ENCODE assay signal across 8 cellular contexts in genomic region chr11:93783767-93784151, GRCh38. TPM values are rescaled to one million over a fixed set of nuclear protein-coding genes. Genes with fewer than 3 reads are reported as not detected.
DNase-seq lines count a peak whose midpoint lies in the region; ATAC-seq, FAIRE-seq and TF ChIP-seq lines count a peak whose summit lies in the region.

No MANE protein-coding gene starts in this region.

- H3K27me3 ChIP-seq in K562 (ENCODE audit: control insufficient read depth in 2 of 2, insufficient read depth in 2 of 2, low read length in 2 of 2) (no peaks in the 10 kb centered on the region), right lobe of liver (no peaks in the 10 kb centered on the region)

- BruUV-seq in K562 (replicated peaks; lab: Mats Ljungman, UMichigan), result TSS peak; percentile 79

- in situ Hi-C loops in K562 (cut with MboI), result no loop called here

- H3K36me3 ChIP-seq in K562 (ENCODE audit: control insufficient read depth, insufficient read depth, low read length), result peaks cover 29% of the 10 kb centered on the region
- peaks cover 0 to 9% (median 1%) of the 10 kb centered on the region in 4 donors for H3K36me3 ChIP-seq in right lobe of liver

- peaks cover 31% of the 10 kb centered on the region for H3K4me1 Mint-ChIP-seq in type B pancreatic cell (ENCODE audit: unreplicated experiment)

- no peaks in the 10 kb centered on the region for H3K27me3 Mint-ChIP-seq in type B pancreatic cell

- POLR2A ChIA-PET in K562 (lab: Yijun Ruan, JAX), result interaction anchor here (0.6 to 2.2 kb wide), 15 partner anchors 10 to 431 kb away, joined by 3 to 32 read pairs (median 3); partner anchors contain the start of genes C11orf54 and TAF1D

- no peak for TF ChIP-seq EP300 in K562 (IDR thresholded peaks at IDR 0.05; ENCODE audit: low read length)

- 1% methylated on average over 10 of the region's 11 CpGs for WGBS in K562 (ENCODE audit: insufficient coverage, low coverage, missing lambda C conversion rate)
- WGBS in right lobe of liver (ENCODE audit: insufficient coverage, low coverage, low lambda C conversion rate, missing lambda C conversion rate), result 0% methylated on average over 11 of the region's 11 CpGs

- peak overlapping the region; percentile 97 for H2AFZ ChIP-seq in K562 (ENCODE audit: low read depth, low read length)

- CTCF ChIA-PET in K562 (lab: Yijun Ruan, JAX; ENCODE audit: low intra/inter-chr PET ratio), result no interaction called here

- no peaks in the 10 kb centered on the region for H3K9me3 Mint-ChIP-seq in type B pancreatic cell

- H3K9ac ChIP-seq in K562 (ENCODE audit: insufficient read depth in 1 of 2, low read depth in 2 of 2, low read length in 2 of 2), result peak overlapping the region; percentile 95 to 98

- no peak for TF ChIP-seq POLR2A in K562 (conservative IDR thresholded peaks at IDR 0.05)
- TF ChIP-seq POLR2A in right lobe of liver (IDR thresholded peaks at IDR 0.05), result no peak

- H3K4me2 ChIP-seq in K562 (ENCODE audit: insufficient read depth, low read length), result peak overlapping the region; percentile 99

- H3K27ac Mint-ChIP-seq in type B pancreatic cell, result peak overlapping the region; percentile 87

- intact Hi-C loops in K562 (cut with micrococcal nuclease) (loop anchor here (1.0 to 2.0 kb wide), 2 partner anchors 42 to 123 kb away; partner anchors contain the start of genes C11orf54, CEP295 and TAF1D), right lobe of liver (cut with DNase I) (loop anchor here in 1 of 2 donors (10.0 kb wide), 1 partner anchor 49 kb away; no protein-coding TSS in a partner anchor)

- TF ChIP-seq CTCF in K562 (IDR thresholded peaks at IDR 0.05 in 2 of 3, conservative IDR thresholded peaks at IDR 0.05 in 1 of 3; ENCODE audit: insufficient read depth in 2 of 3, low read depth in 1 of 3, low read length in 3 of 3) (no peak), right lobe of liver (IDR thresholded peaks at IDR 0.05) (no peak), type B pancreatic cell (conservative IDR thresholded peaks at IDR 0.05) (peak; percentile 39)

- H3K4me3 ChIP-seq in K562 (peak overlapping the region; percentile 98), right lobe of liver (peak overlapping the region; percentile 82 to 96 (median 96))

- H3K79me2 ChIP-seq in K562 (ENCODE audit: control insufficient read depth, insufficient read depth, low read length), result peaks cover 55% of the 10 kb centered on the region

- H3K4me1 ChIP-seq in K562 (replicated peaks in 1 of 2; ENCODE audit: control insufficient read depth in 2 of 2, insufficient read depth in 2 of 2, low read length in 2 of 2), result peaks cover 4 to 14% of the 10 kb centered on the region in 2 experiments
- H3K4me1 ChIP-seq in right lobe of liver, result peaks cover 0 to 19% (median 5%) of the 10 kb centered on the region in 4 donors

- H4K20me1 ChIP-seq in K562 (replicated peaks; ENCODE audit: control insufficient read depth, insufficient read depth, low read length), result peaks cover 10% of the 10 kb centered on the region

- ATAC-seq in GM19468 (IDR thresholded peaks at IDR 0.05; ENCODE audit: extremely low read depth, unreplicated experiment) (peak; percentile 20), HG03520 (IDR thresholded peaks at IDR 0.05; ENCODE audit: unreplicated experiment) (peak; percentile 38), K562 (peak; percentile 68), right lobe of liver (peak; percentile 41 to 60 (median 52))

- peak overlapping the region; percentile 98 for H3K4me3 Mint-ChIP-seq in type B pancreatic cell

- peaks cover 20% of the 10 kb centered on the region for H3K36me3 Mint-ChIP-seq in type B pancreatic cell

- DNase-seq in AG20443 (ENCODE audit: low spot score), result peak; percentile 13
- DNase-seq in K562 (ENCODE audit: extremely low read depth in 1 of 4, low spot score in 3 of 4), result no peak
- no peak for DNase-seq in right lobe of liver
- DNase-seq in type B pancreatic cell (ENCODE audit: extremely low spot score, unreplicated experiment), result no peak
- DNase-seq in kidney tubule cell (ENCODE audit: low spot score), result no peak
- no peak for DNase-seq in HT-29 (ENCODE audit: low spot score)

- no peaks in the 10 kb centered on the region for H3K9me1 ChIP-seq in K562 (ENCODE audit: control insufficient read depth, insufficient read depth, low read length)

- no peaks in the 10 kb centered on the region for H3K9me3 ChIP-seq in K562 (replicated peaks; ENCODE audit: control insufficient read depth, insufficient read depth, low read depth, low read length)
- no peaks in the 10 kb centered on the region for H3K9me3 ChIP-seq in right lobe of liver

- FAIRE-seq in K562 (lab: Jason Lieb, UNC), result no peak

- H3K27ac ChIP-seq in K562 (ENCODE audit: extremely low read depth, low read depth, low read length), result peak overlapping the region; percentile 92
- H3K27ac ChIP-seq in right lobe of liver, result peak overlapping the region; percentile 47 to 92 (median 88)

- TF ChIP-seq RAD21 in K562 (CRISPR knock-in tag; conservative IDR thresholded peaks at IDR 0.05 in 1 of 2, IDR thresholded peaks at IDR 0.05 in 1 of 2), result no peak; a peak in 1 of 4 replicates

TF ChIP-seq in K562, 482 proteins besides CTCF, POLR2A, EP300 and RAD21 (continues in another document):
- peak; percentile 14; the same call in 1 of the 2 replicates for TF ChIP-seq NFIC (IDR thresholded peaks at IDR 0.05)

RNA-seq across cellular contexts. Expression of gene MED17, which starts 0.3 kb away (rescaled TPM):
- 55.0 and 121 TPM in 2 replicates for total RNA-seq in K562 (2011; cell fraction: chromatin; rRNA removed; ENCODE audit: low replicate concordance)
- 36.2 and 37.2 TPM in 2 replicates for total RNA-seq in K562 (2011; cell fraction: nucleolus; rRNA removed)
- 65.5 and 106 TPM in 2 replicates for total RNA-seq in K562 (2011; cell fraction: nucleoplasm; rRNA removed)
- 29.8 and 30.7 TPM in 2 replicates for total RNA-seq in K562 (2014; rRNA removed)
- total RNA-seq in K562 (2014; rRNA removed; fragmentation: Illumina TruSeq; extraction: Trizol), result 34.5 and 35.1 TPM in 2 replicates
- total RNA-seq in K562 (2015; rRNA removed; fragmentation: Illumina TruSeq; extraction: Trizol), result 31.5 and 32.4 TPM in 2 replicates
- 34.7 and 35.0 TPM in 2 replicates for total RNA-seq in K562 (2021)
- polyA plus RNA-seq in K562 (2011; rRNA removed), result 20.3 and 22.0 TPM in 2 replicates
- polyA plus RNA-seq in K562 (2011; cell fraction: cytosol; rRNA removed), result 7.8 and 8.2 TPM in 2 replicates
- polyA plus RNA-seq in K562 (2011; cell fraction: nucleus; rRNA removed), result 31.3 and 40.5 TPM in 2 replicates
- 12.7 and 15.4 TPM in 2 replicates for polyA plus RNA-seq in K562 (2012)
- polyA plus RNA-seq in K562 (2014; fragmentation: Illumina TruSeq; extraction: Trizol), result 22.1 and 26.8 TPM in 2 replicates
- 1 to 10 TPM; 6.7 to 7.7 TPM for polyA plus RNA-seq in K562 (2014; fragmentation: Nextera tagmentation; extraction: Ambion mirVana)
- 21.5 and 21.7 TPM in 2 replicates for polyA plus RNA-seq in K562 (2014; rRNA removed)
- polyA minus RNA-seq in K562 (2011; rRNA and poly(A)+ RNA removed), result 30.5 and 37.4 TPM in 2 replicates
- 11.0 and 14.2 TPM in 2 replicates for polyA minus RNA-seq in K562 (2011; cell fraction: cytosol; rRNA and poly(A)+ RNA removed)
- 36.9 and 49.5 TPM in 2 replicates for polyA minus RNA-seq in K562 (2011; cell fraction: nucleus; rRNA and poly(A)+ RNA removed)
- 10 to 100 TPM in 1 of 6 experiments, 1 to 10 TPM in 5; 4.8 to 10.1 (median 8.5) TPM for total RNA-seq in right lobe of liver
- total RNA-seq in type B pancreatic cell (ENCODE audit: low replicate concordance), result 49.8 and 53.3 TPM in 2 replicates
- total RNA-seq in HT-29 (2014; rRNA removed; shearing (Covaris generic)), result 44.2 and 45.4 TPM in 2 replicates

RNA-seq across cellular contexts. Expression of gene C11orf54, which starts 42.3 kb away (rescaled TPM):
- total RNA-seq in K562 (2011; cell fraction: chromatin; rRNA removed; ENCODE audit: low replicate concordance), result 16.6 and 50.4 TPM in 2 replicates
- total RNA-seq in K562 (2011; cell fraction: nucleolus; rRNA removed), result 8.3 and 11.8 TPM in 2 replicates
- total RNA-seq in K562 (2011; cell fraction: nucleoplasm; rRNA removed), result 15.0 and 27.5 TPM in 2 replicates
- total RNA-seq in K562 (2014; rRNA removed) (12.0 and 13.4 TPM in 2 replicates), K562 (2014; rRNA removed; fragmentation: Illumina TruSeq; extraction: Trizol) (23.1 and 30.5 TPM in 2 replicates), K562 (2015; rRNA removed; fragmentation: Illumina TruSeq; extraction: Trizol) (15.3 and 16.8 TPM in 2 replicates), K562 (2021) (13.1 and 15.6 TPM in 2 replicates), right lobe of liver (100 to 1,000 TPM in 4 of 6 experiments, 10 to 100 TPM in 2; 79.9 to 204 (median 124) TPM), type B pancreatic cell (ENCODE audit: low replicate concordance) (25.6 and 29.9 TPM in 2 replicates)
- polyA plus RNA-seq in K562 (2011; rRNA removed) (26.7 and 33.0 TPM in 2 replicates), K562 (2014; fragmentation: Illumina TruSeq; extraction: Trizol) (24.3 and 25.0 TPM in 2 replicates), K562 (2014; fragmentation: Nextera tagmentation; extraction: Ambion mirVana) (10 to 100 TPM; 31.5 to 31.7 TPM), K562 (2014; rRNA removed) (15.9 and 18.3 TPM in 2 replicates)
- polyA plus RNA-seq in K562 (2011; cell fraction: cytosol; rRNA removed), result 4.4 and 11.8 TPM in 2 replicates
- polyA plus RNA-seq in K562 (2011; cell fraction: nucleus; rRNA removed), result 11.0 and 29.8 TPM in 2 replicates
- polyA plus RNA-seq in K562 (2012), result 13.4 and 23.0 TPM in 2 replicates
- 19.7 and 24.9 TPM in 2 replicates for polyA minus RNA-seq in K562 (2011; rRNA and poly(A)+ RNA removed)
- polyA minus RNA-seq in K562 (2011; cell fraction: cytosol; rRNA and poly(A)+ RNA removed), result 8.9 and 11.4 TPM in 2 replicates
- 4.7 and 9.4 TPM in 2 replicates for polyA minus RNA-seq in K562 (2011; cell fraction: nucleus; rRNA and poly(A)+ RNA removed)
- total RNA-seq in HT-29 (2014; rRNA removed; shearing (Covaris generic)), result 18.8 and 26.5 TPM in 2 replicates

RNA-seq across cellular contexts. Expression of gene TAF1D, which starts 42.5 kb away (rescaled TPM):
- total RNA-seq in K562 (2011; cell fraction: chromatin; rRNA removed; ENCODE audit: low replicate concordance), result 288 and 1,250 TPM in 2 replicates
- total RNA-seq in K562 (2011; cell fraction: nucleolus; rRNA removed), result 323 and 380 TPM in 2 replicates
- total RNA-seq in K562 (2011; cell fraction: nucleoplasm; rRNA removed), result 528 and 703 TPM in 2 replicates
- 155 and 182 TPM in 2 replicates for total RNA-seq in K562 (2014; rRNA removed)
- total RNA-seq in K562 (2014; rRNA removed; fragmentation: Illumina TruSeq; extraction: Trizol), result 313 and 326 TPM in 2 replicates
- 301 and 347 TPM in 2 replicates for total RNA-seq in K562 (2015; rRNA removed; fragmentation: Illumina TruSeq; extraction: Trizol)
- total RNA-seq in K562 (2021), result 189 and 193 TPM in 2 replicates
- polyA plus RNA-seq in K562 (2011; rRNA removed), result 208 and 270 TPM in 2 replicates
- polyA plus RNA-seq in K562 (2011; cell fraction: cytosol; rRNA removed), result 21.9 and 72.7 TPM in 2 replicates
- 340 and 474 TPM in 2 replicates for polyA plus RNA-seq in K562 (2011; cell fraction: nucleus; rRNA removed)
- polyA plus RNA-seq in K562 (2012), result 127 and 137 TPM in 2 replicates
- polyA plus RNA-seq in K562 (2014; fragmentation: Illumina TruSeq; extraction: Trizol), result 203 and 250 TPM in 2 replicates
- 100 to 1,000 TPM; 122 to 123 TPM for polyA plus RNA-seq in K562 (2014; fragmentation: Nextera tagmentation; extraction: Ambion mirVana)
- 245 and 293 TPM in 2 replicates for polyA plus RNA-seq in K562 (2014; rRNA removed)
- 237 and 271 TPM in 2 replicates for polyA minus RNA-seq in K562 (2011; rRNA and poly(A)+ RNA removed)
- polyA minus RNA-seq in K562 (2011; cell fraction: cytosol; rRNA and poly(A)+ RNA removed), result 59.7 and 102 TPM in 2 replicates
- polyA minus RNA-seq in K562 (2011; cell fraction: nucleus; rRNA and poly(A)+ RNA removed), result 469 and 813 TPM in 2 replicates
- total RNA-seq in right lobe of liver, result 10 to 100 TPM; 28.0 to 69.2 (median 49.3) TPM
- total RNA-seq in type B pancreatic cell (ENCODE audit: low replicate concordance), result 126 and 143 TPM in 2 replicates
- total RNA-seq in HT-29 (2014; rRNA removed; shearing (Covaris generic)), result 103 and 114 TPM in 2 replicates
